In genomic region chr3:112653209-112653871, GRCh38 we compare ENCODE assay signal across 11 cellular contexts. TPM values are rescaled to one million over a fixed set of nuclear protein-coding genes. Genes with fewer than 3 reads are reported as not detected.
DNase-seq lines count a peak whose midpoint lies in the region; ATAC-seq and TF ChIP-seq lines count a peak whose summit lies in the region.
"Had no signal": no experiment of that assay in that cellular context is flagged by ENCODE, and none has a peak within 500 bp of the region (broad histone marks: within the 10 kb centered on the region; RNA-seq: fewer than 3 reads in every experiment).

No MANE protein-coding gene starts in this region.

- no peaks in the 10 kb centered on the region for H3K36me3 Mint-ChIP-seq in MCF 10A (ENCODE audit: insufficient read depth, unreplicated experiment)
- H3K36me3 Mint-ChIP-seq in activated CD8-positive, alpha-beta T cell treated with anti-CD3 and anti-CD28 coated beads, Interleukin-2, amount 10 ng/mL, durations not matched to agents 7 days and 5 days (ENCODE audit: low read depth), result no peaks in the 10 kb centered on the region
- H3K36me3 Mint-ChIP-seq: T-cell had no signal

- no peaks in the 10 kb centered on the region for H3K36me3 ChIP-seq in breast epithelium
- no peaks in the 10 kb centered on the region for H3K36me3 ChIP-seq in lung (ENCODE audit: control insufficient read depth in 2 of 2, insufficient read depth in 2 of 2, low read length in 2 of 2)

- H3K27ac ChIP-seq in breast epithelium (peak overlapping the region in 1 of 2 donors; percentile 8), coronary artery (peak overlapping the region; percentile 11 to 70), lung (ENCODE audit: low read depth in 1 of 2, low read length in 1 of 2) (peak overlapping the region in 1 of 2 donors; percentile 37)

- no peak for TF ChIP-seq CTCF in MCF 10A (IDR thresholded peaks at IDR 0.05; ENCODE audit: unreplicated experiment)
- no peak for TF ChIP-seq CTCF in breast epithelium (IDR thresholded peaks at IDR 0.05)
- no peak for TF ChIP-seq CTCF in coronary artery (IDR thresholded peaks at IDR 0.05)
- TF ChIP-seq CTCF in lung (IDR thresholded peaks at IDR 0.05; ENCODE audit: control extremely low read depth, extremely low read depth), result no peak

- peak; percentile 75 for ATAC-seq in lung (ENCODE audit: insufficient read depth, low FRiP score)
- no peak for ATAC-seq in HG02885 (IDR thresholded peaks at IDR 0.05; ENCODE audit: poor library complexity, unreplicated experiment)
- no peak for ATAC-seq in activated CD8-positive, alpha-beta T cell treated with anti-CD3 and anti-CD28 coated beads, Interleukin-2, amount 10 ng/mL, durations not matched to agents 7 days and 5 days
- no peak for ATAC-seq in HG02759 (IDR thresholded peaks at IDR 0.05; ENCODE audit: unreplicated experiment)
- ATAC-seq: T-cell had no signal

- H3K27me3 ChIP-seq in breast epithelium (no peaks in the 10 kb centered on the region), lung (ENCODE audit: control insufficient read depth, insufficient read depth) (no peaks in the 10 kb centered on the region)

- BruUV-seq in MCF 10A (replicated peaks; lab: Mats Ljungman, UMichigan), result TSS peak; percentile 66

- peak overlapping the region; percentile 40 for H3K27ac Mint-ChIP-seq in MCF 10A (ENCODE audit: low read depth, unreplicated experiment)
- H3K27ac Mint-ChIP-seq in activated CD8-positive, alpha-beta T cell treated with anti-CD3 and anti-CD28 coated beads, Interleukin-2, amount 10 ng/mL, durations not matched to agents 7 days and 5 days, result no peak overlapping the region
- H3K27ac Mint-ChIP-seq: T-cell had no signal

- H3K9me3 ChIP-seq in breast epithelium, result no peaks in the 10 kb centered on the region
- H3K9me3 ChIP-seq in lung (ENCODE audit: control insufficient read depth in 2 of 2, insufficient read depth in 1 of 2, low read length in 1 of 2), result no peaks in the 10 kb centered on the region

- peaks cover 39% of the 10 kb centered on the region for H3K4me1 Mint-ChIP-seq in MCF 10A (ENCODE audit: insufficient read depth, unreplicated experiment)
- H3K4me1 Mint-ChIP-seq in activated CD8-positive, alpha-beta T cell treated with anti-CD3 and anti-CD28 coated beads, Interleukin-2, amount 10 ng/mL, durations not matched to agents 7 days and 5 days (ENCODE audit: low read depth), result peaks cover 18% of the 10 kb centered on the region

- WGBS in lung, 2 donors, result 75 to 80% methylated on average over 5 of the region's 5 CpGs

- no peak overlapping the region for H3K4me3 ChIP-seq in breast epithelium
- no peak overlapping the region for H3K4me3 ChIP-seq in coronary artery
- no peak overlapping the region for H3K4me3 ChIP-seq in lung

- CTCF ChIA-PET in MCF 10A (lab: Yijun Ruan, JAX), result interaction anchor here (0.7 to 5.0 kb wide), 10 partner anchors 10 to 161 kb away, joined by 3 to 61 read pairs (median 3); partner anchors contain the start of gene CCDC80
- CTCF ChIA-PET in activated CD8-positive, alpha-beta T cell treated with anti-CD3 and anti-CD28 coated beads, Interleukin-2, amount 10 ng/mL, durations not matched to agents 7 days and 5 days (lab: Charles Lee), result interaction anchor here (0.9 to 6.3 kb wide), 5 partner anchors 11 to 326 kb away, joined by 4 to 32 read pairs (median 6); no protein-coding TSS in a partner anchor

- H3K9me3 Mint-ChIP-seq in MCF 10A (ENCODE audit: unreplicated experiment), result no peaks in the 10 kb centered on the region
- H3K9me3 Mint-ChIP-seq in activated CD8-positive, alpha-beta T cell treated with anti-CD3 and anti-CD28 coated beads, Interleukin-2, amount 10 ng/mL, durations not matched to agents 7 days and 5 days (ENCODE audit: insufficient read depth), result no peaks in the 10 kb centered on the region
- H3K9me3 Mint-ChIP-seq: T-cell had no signal

- intact Hi-C loops in MCF 10A (cut with micrococcal nuclease), result no loop called here
- intact Hi-C loops in breast epithelium (cut with DNase I; ENCODE audit: low total_unique reads), result no loop called here

- no peak for TF ChIP-seq POLR2A in breast epithelium (IDR thresholded peaks at IDR 0.05)

- H3K4me3 Mint-ChIP-seq in MCF 10A (ENCODE audit: unreplicated experiment), result peak overlapping the region; percentile 4
- no peak overlapping the region for H3K4me3 Mint-ChIP-seq in activated CD8-positive, alpha-beta T cell treated with anti-CD3 and anti-CD28 coated beads, Interleukin-2, amount 10 ng/mL, durations not matched to agents 7 days and 5 days
- H3K4me3 Mint-ChIP-seq: T-cell had no signal

- H3K27me3 Mint-ChIP-seq in MCF 10A (ENCODE audit: insufficient read depth, unreplicated experiment), result no peaks in the 10 kb centered on the region
- H3K27me3 Mint-ChIP-seq in activated CD8-positive, alpha-beta T cell treated with anti-CD3 and anti-CD28 coated beads, Interleukin-2, amount 10 ng/mL, durations not matched to agents 7 days and 5 days (ENCODE audit: low read depth), result peaks cover 9% of the 10 kb centered on the region
- H3K27me3 Mint-ChIP-seq: T-cell had no signal

- H3K4me1 ChIP-seq in breast epithelium (no peaks in the 10 kb centered on the region), lung (ENCODE audit: control insufficient read depth in 2 of 2, insufficient read depth in 2 of 2, low read length in 2 of 2) (no peaks in the 10 kb centered on the region)

- POLR2A ChIA-PET in MCF 10A (lab: Yijun Ruan, JAX), result interaction anchor here (0.7 to 3.5 kb wide), 8 partner anchors 12 to 345 kb away, joined by 3 to 12 read pairs (median 4); no protein-coding TSS in a partner anchor
- POLR2A ChIA-PET in activated CD8-positive, alpha-beta T cell treated with anti-CD3 and anti-CD28 coated beads, Interleukin-2, amount 10 ng/mL, durations not matched to agents 7 days and 5 days (lab: Charles Lee), result no interaction called here

- DNase-seq in MCF 10A (ENCODE audit: unreplicated experiment) (peak; percentile 67), breast epithelium (ENCODE audit: low spot score in 2 of 2) (no peak), coronary artery (ENCODE audit: low spot score) (no peak), lung (ENCODE audit: low spot score) (no peak), NCI-H524 (lab: John Stamatoyannopoulos, UW) (no peak)
- DNase-seq in activated CD8-positive, alpha-beta T cell treated with anti-CD3 and anti-CD28 coated beads, Interleukin-2, amount 10 ng/mL, durations not matched to agents 7 days and 5 days, result no peak
- DNase-seq: dermis blood vessel endothelial cell, NCI-H146, T-cell had no signal

RNA-seq across cellular contexts. Expression of gene CCDC80, which starts 12.4 kb away (rescaled TPM):
- total RNA-seq in MCF 10A (2022), result 10.4 and 19.4 TPM in 2 replicates
- total RNA-seq in breast epithelium, result 100 to 1,000 TPM in 1 of 3 donors, 10 to 100 TPM in 2; 38.7 to 430 (median 42.0) TPM
- total RNA-seq in lung, result 10 to 100 TPM; 38.7 to 63.3 TPM
- 10 to 100 TPM; 19.0 to 20.0 TPM for polyA plus RNA-seq in lung
- total RNA-seq in activated CD8-positive, alpha-beta T cell treated with anti-CD3 and anti-CD28 coated beads, Interleukin-2, amount 10 ng/mL, durations not matched to agents 7 days and 5 days, result not detected

Comparison
In these comparisons a context has a peak if more than half of its experiments do, and no peak if none do; other contexts are left out.
1. RNA of gene CCDC80, which starts 12.4 kb away (total RNA-seq): 38.7 to 63.3 TPM in lung, 38.7 to 430 TPM in breast epithelium and 10.4 to 19.4 TPM in MCF 10A; not detected in activated CD8-positive, alpha-beta T cell treated with anti-CD3 and anti-CD28 coated beads, Interleukin-2, amount 10 ng/mL, durations not matched to agents 7 days and 5 days; every median in the first group is over 10 times any median in the second.